In the genomic region with DNA sequence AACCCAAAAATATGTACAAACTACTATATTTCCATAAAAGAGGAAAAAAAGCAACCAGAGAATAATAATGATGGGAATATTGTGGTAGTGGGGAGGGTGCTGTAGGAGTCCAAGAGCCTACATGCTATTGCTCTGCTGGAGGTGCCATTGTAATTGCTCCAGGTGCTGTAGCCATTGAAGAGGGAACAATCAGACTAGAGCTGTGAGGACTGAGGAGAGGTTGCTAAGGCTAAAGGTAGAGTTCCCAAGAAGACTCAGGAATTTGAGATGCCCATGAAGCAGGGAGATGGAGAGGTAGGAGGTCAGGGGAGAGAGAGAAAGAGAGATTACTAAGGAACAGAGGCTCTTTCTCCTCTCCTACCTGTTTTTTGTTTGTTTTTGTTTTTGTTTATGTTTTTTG, we compare ENCODE assay signal across 30 cellular contexts.
"Had no signal": no experiment of that assay in that cellular context is flagged by ENCODE, and none has a peak within 500 bp of the region (broad histone marks: within the 10 kb centered on the region; RNA-seq: fewer than 3 reads in every experiment).

No MANE protein-coding gene starts in this region.

- H3K36me3 ChIP-seq: colonic mucosa, gastrocnemius medialis, prostate gland, right atrium auricular region, suprapubic skin, transverse colon, upper lobe of right lung, uterus had no signal

- DNase-seq: colonic mucosa; effector CD8-positive, alpha-beta T cell; endodermal cell; foreskin fibroblast; gastrocnemius medialis; head of caudate nucleus; midbrain; naive thymus-derived CD4-positive, alpha-beta T cell; nucleus accumbens; stimulated activated CD4-positive, alpha-beta T cell treated with anti-CD3 and anti-CD28 coated beads, Interleukin-12 subunit alpha, Interleukin-12 subunit beta, amount 100 ng/mL, for 4 hours; stimulated activated CD4-positive, alpha-beta T cell treated with anti-CD3 and anti-CD28 coated beads, Interleukin-1b, Interleukin-23, amount 100 ng/mL, for 48 hours; stimulated activated CD4-positive, alpha-beta T cell treated with anti-CD3 and anti-CD28 coated beads, Interleukin-4, amount 100 ng/mL, for 1 hour; stimulated activated CD8-positive, alpha-beta memory T cell treated with anti-CD3 and anti-CD28 coated beads, Interleukin-4, amount 100 ng/mL, for 48 hours; stimulated activated naive CD4-positive, alpha-beta T cell; stimulated activated naive CD8-positive, alpha-beta T cell treated with anti-CD3 and anti-CD28 coated beads, Interleukin-15, amount 100 ng/mL, for 72 hours; transverse colon; upper lobe of right lung; uterus had no signal

- H3K36me3 Mint-ChIP-seq: memory B cell had no signal

- ATAC-seq: esophagus mucosa; gastrocnemius medialis; left lobe of liver; naive thymus-derived CD4-positive, alpha-beta T cell; sciatic nerve; stimulated activated naive CD8-positive, alpha-beta T cell treated with anti-CD3 and anti-CD28 coated beads, Interleukin-15, amount 100 ng/mL, for 72 hours; upper lobe of right lung had no signal

- H3K4me2 ChIP-seq: smooth muscle cell had no signal

- H3K27ac Mint-ChIP-seq: dendritic cell treated with granulocyte-macrophage colony-stimulating factor and Interleukin-4, amounts not matched to agents 40 ng/mL and 50 ng/mL, for 4 days; endodermal cell; memory B cell; naive thymus-derived CD4-positive, alpha-beta T cell; nephron; stimulated activated naive CD8-positive, alpha-beta T cell treated with anti-CD3 and anti-CD28 coated beads, Interleukin-15, amount 100 ng/mL, for 72 hours had no signal

- H3K4me1 Mint-ChIP-seq: endodermal cell; memory B cell; naive thymus-derived CD4-positive, alpha-beta T cell; nephron; stimulated activated naive CD8-positive, alpha-beta T cell treated with anti-CD3 and anti-CD28 coated beads, Interleukin-15, amount 100 ng/mL, for 72 hours had no signal

- H3K27ac ChIP-seq: colonic mucosa, epithelial cell of prostate, gastrocnemius medialis, prostate gland, right atrium auricular region, suprapubic skin, transverse colon, upper lobe of right lung, uterus had no signal

- H3K27me3 ChIP-seq: colonic mucosa, gastrocnemius medialis, right atrium auricular region, suprapubic skin, transverse colon, upper lobe of right lung, uterus had no signal

- H3K4me3 Mint-ChIP-seq: dendritic cell treated with granulocyte-macrophage colony-stimulating factor and Interleukin-4, amounts not matched to agents 40 ng/mL and 50 ng/mL, for 4 days; endodermal cell; memory B cell; naive thymus-derived CD4-positive, alpha-beta T cell; nephron; stimulated activated naive CD8-positive, alpha-beta T cell treated with anti-CD3 and anti-CD28 coated beads, Interleukin-15, amount 100 ng/mL, for 72 hours had no signal

- H3K27me3 Mint-ChIP-seq: dendritic cell treated with granulocyte-macrophage colony-stimulating factor and Interleukin-4, amounts not matched to agents 40 ng/mL and 50 ng/mL, for 4 days; memory B cell; naive thymus-derived CD4-positive, alpha-beta T cell; stimulated activated naive CD8-positive, alpha-beta T cell treated with anti-CD3 and anti-CD28 coated beads, Interleukin-15, amount 100 ng/mL, for 72 hours had no signal

- H3K4me1 ChIP-seq: colonic mucosa, gastrocnemius medialis, prostate gland, right atrium auricular region, suprapubic skin, upper lobe of right lung, uterus had no signal

- H3K4me3 ChIP-seq: colonic mucosa, gastrocnemius medialis, lung, prostate gland, right atrium auricular region, smooth muscle cell, suprapubic skin, transverse colon, upper lobe of right lung, uterus had no signal
